ENCODE assay signal across 15 cellular contexts in genomic region chr11:69217276-69218105, GRCh38.
DNase-seq lines count a peak whose midpoint lies in the region; ATAC-seq, FAIRE-seq and TF ChIP-seq lines count a peak whose summit lies in the region.
"Had no signal": no experiment of that assay in that cellular context is flagged by ENCODE, and none has a peak within 500 bp of the region (broad histone marks: within the 10 kb centered on the region; RNA-seq: fewer than 3 reads in every experiment).

No MANE protein-coding gene starts in this region.

- H3K27me3 ChIP-seq in H7 (ENCODE audit: control insufficient read depth, insufficient read depth, low read length) (no peaks in the 10 kb centered on the region), small intestine (ENCODE audit: control insufficient read depth in 2 of 2, insufficient read depth in 2 of 2, low read length in 2 of 2) (peaks cover 0 to 3% of the 10 kb centered on the region in 2 donors)
- H3K27me3 ChIP-seq: ascending aorta had no signal

- no peak overlapping the region for H3K4me3 Mint-ChIP-seq in activated CD4-positive, alpha-beta memory T cell treated with anti-CD3 and anti-CD28 coated beads, Interleukin-2, amount 10 ng/mL, durations not matched to agents 7 days and 5 days
- H3K4me3 Mint-ChIP-seq: CD4-positive, alpha-beta memory T cell had no signal

- WGBS in small intestine, 3 donors = 44 to 70% (median 46%) methylated on average over 9 of the region's 9 CpGs

- peak; percentile 89 for ATAC-seq in left colon

- no peak overlapping the region for H3K4me3 ChIP-seq in H7 (ENCODE audit: insufficient read depth, low read depth, low read length)
- H3K4me3 ChIP-seq in small intestine (ENCODE audit: low read depth in 1 of 2, low read length in 2 of 2) = no peak overlapping the region
- H3K4me3 ChIP-seq: ascending aorta had no signal

- H3K36me3 Mint-ChIP-seq in activated CD4-positive, alpha-beta memory T cell treated with anti-CD3 and anti-CD28 coated beads, Interleukin-2, amount 10 ng/mL, durations not matched to agents 7 days and 5 days (ENCODE audit: low read depth) = no peaks in the 10 kb centered on the region
- H3K36me3 Mint-ChIP-seq: CD4-positive, alpha-beta memory T cell had no signal

- intact Hi-C loops in left colon (cut with DNase I, micrococcal nuclease) = no loop called here

- H3K4me1 ChIP-seq in small intestine (ENCODE audit: control insufficient read depth in 2 of 2, insufficient read depth in 1 of 2, low read depth in 1 of 2, low read length in 1 of 2) = no peaks in the 10 kb centered on the region
- H3K4me1 ChIP-seq: ascending aorta had no signal

- peaks cover 5% of the 10 kb centered on the region for H3K27me3 Mint-ChIP-seq in activated CD4-positive, alpha-beta memory T cell treated with anti-CD3 and anti-CD28 coated beads, Interleukin-2, amount 10 ng/mL, durations not matched to agents 7 days and 5 days

- H3K27ac ChIP-seq in RWPE1 (peak overlapping the region; percentile 73), small intestine (ENCODE audit: low read depth in 1 of 2, low read length in 1 of 2) (no peak overlapping the region)
- H3K27ac ChIP-seq: ascending aorta had no signal

- POLR2A ChIA-PET in RWPE1 (lab: Yijun Ruan, JAX; ENCODE audit: low non-redundant PET) = no interaction called here
- POLR2A ChIA-PET in activated CD4-positive, alpha-beta memory T cell treated with anti-CD3 and anti-CD28 coated beads, Interleukin-2, amount 10 ng/mL, durations not matched to agents 7 days and 5 days (lab: Charles Lee) = no interaction called here

- H3K4me1 Mint-ChIP-seq in activated CD4-positive, alpha-beta memory T cell treated with anti-CD3 and anti-CD28 coated beads, Interleukin-2, amount 10 ng/mL, durations not matched to agents 7 days and 5 days = no peaks in the 10 kb centered on the region

- DNase-seq in H7 (peak; percentile 16), RWPE1 (ENCODE audit: low spot score) (no peak), left colon (peak; percentile 29 to 61), small intestine (peak; percentile 8), NCI-H1694 (lab: John Stamatoyannopoulos, UW) (no peak), NCI-H526 treated with DMSO at 0.1 percent for 48 hours (lab: John Stamatoyannopoulos, UW) (no peak)
- DNase-seq in activated CD4-positive, CD25-positive, alpha-beta regulatory T cell (lab: John Stamatoyannopoulos, UW) = no peak
- no peak for DNase-seq in activated CD4-positive, alpha-beta memory T cell treated with anti-CD3 and anti-CD28 coated beads, Interleukin-2, amount 10 ng/mL, durations not matched to agents 7 days and 5 days
- DNase-seq: activated CD4-positive, alpha-beta T cell treated with anti-CD3 and anti-CD28 coated beads for 1 hour; CD4-positive, alpha-beta memory T cell; Karpas-422; NCI-H2081 treated with DMSO at 0.1 percent for 48 hours; stimulated activated CD4-positive, alpha-beta T cell treated with anti-CD3 and anti-CD28 coated beads, Interleukin-4, amount 100 ng/mL, for 24 hours had no signal

- no peak for FAIRE-seq in small intestine (lab: Jason Lieb, UNC)
- FAIRE-seq: GM18507 had no signal

- H3K9me3 Mint-ChIP-seq in activated CD4-positive, alpha-beta memory T cell treated with anti-CD3 and anti-CD28 coated beads, Interleukin-2, amount 10 ng/mL, durations not matched to agents 7 days and 5 days = no peaks in the 10 kb centered on the region

- TF ChIP-seq CTCF in RWPE1 (conservative IDR thresholded peaks at IDR 0.05; ENCODE audit: low read depth) = no peak

- CTCF ChIA-PET in RWPE1 (lab: Yijun Ruan, JAX) = no interaction called here
- CTCF ChIA-PET in activated CD4-positive, alpha-beta memory T cell treated with anti-CD3 and anti-CD28 coated beads, Interleukin-2, amount 10 ng/mL, durations not matched to agents 7 days and 5 days (lab: Charles Lee) = no interaction called here

- H3K9me3 ChIP-seq in small intestine (ENCODE audit: control insufficient read depth, low read depth) = no peaks in the 10 kb centered on the region
- H3K9me3 ChIP-seq: ascending aorta had no signal

- H3K36me3 ChIP-seq in H7 (replicated peaks; ENCODE audit: control insufficient read depth, insufficient read depth, low read length) = no peaks in the 10 kb centered on the region
- H3K36me3 ChIP-seq in small intestine (ENCODE audit: control insufficient read depth in 2 of 2, insufficient read depth in 2 of 2, low read length in 2 of 2) = no peaks in the 10 kb centered on the region
- H3K36me3 ChIP-seq: ascending aorta had no signal

- H3K27ac Mint-ChIP-seq in activated CD4-positive, alpha-beta memory T cell treated with anti-CD3 and anti-CD28 coated beads, Interleukin-2, amount 10 ng/mL, durations not matched to agents 7 days and 5 days = no peak overlapping the region
- H3K27ac Mint-ChIP-seq: CD4-positive, alpha-beta memory T cell had no signal

Comparison
In these comparisons a context has a peak if more than half of its experiments do, and no peak if none do; other contexts are left out.
1. DNase-seq: peak in H7 (single experiment), left colon (2 of 2) and small intestine (single experiment); none in RWPE1 (single experiment), activated CD4-positive, CD25-positive, alpha-beta regulatory T cell (0 of 4), NCI-H1694 (single experiment), NCI-H526 treated with DMSO at 0.1 percent for 48 hours (single experiment) and activated CD4-positive, alpha-beta memory T cell treated with anti-CD3 and anti-CD28 coated beads, Interleukin-2, amount 10 ng/mL, durations not matched to agents 7 days and 5 days (single experiment).